Comparison of ENCODE assay signal across 29 cellular contexts in genomic region chr9:133443248-133443647, GRCh38.
"Had no signal": no experiment of that assay in that cellular context is flagged by ENCODE, and none has a peak within 500 bp of the region (broad histone marks: within the 10 kb centered on the region; RNA-seq: fewer than 3 reads in every experiment).

No MANE protein-coding gene starts in this region.

- H2AFZ ChIP-seq: neural progenitor cell had no signal

- H3K4me2 ChIP-seq: neural progenitor cell had no signal

- ATAC-seq: left colon; lower lobe of right lung; natural killer cell; right cardiac atrium; stimulated activated memory B cell treated with anti-CD40 and anti-IgM and Interleukin-4, amounts not matched to agents 10 μg/mL and 1 μg/mL and 100 μg/mL, for 72 hours; stimulated activated naive CD8-positive, alpha-beta T cell treated with anti-CD3 and anti-CD28 coated beads, Interleukin-15, amount 100 ng/mL, for 72 hours had no signal

- H3K27me3 ChIP-seq: left lung, neural progenitor cell, ovary, sigmoid colon, spleen, tibial nerve, uterus had no signal

- H3K4me3 Mint-ChIP-seq: immature natural killer cell; mesothelial cell of epicardium; naive B cell; natural killer cell; nephron progenitor cell; neural progenitor cell; stimulated activated memory B cell treated with anti-CD40 and anti-IgM and Interleukin-4, amounts not matched to agents 10 μg/mL and 1 μg/mL and 100 μg/mL, for 72 hours; stimulated activated naive CD8-positive, alpha-beta T cell treated with anti-CD3 and anti-CD28 coated beads, Interleukin-15, amount 100 ng/mL, for 72 hours; type B pancreatic cell had no signal

- H3K9me3 Mint-ChIP-seq: immature natural killer cell; mesothelial cell of epicardium; naive B cell; natural killer cell; nephron progenitor cell; neural progenitor cell; stimulated activated memory B cell treated with anti-CD40 and anti-IgM and Interleukin-4, amounts not matched to agents 10 μg/mL and 1 μg/mL and 100 μg/mL, for 72 hours; stimulated activated naive CD8-positive, alpha-beta T cell treated with anti-CD3 and anti-CD28 coated beads, Interleukin-15, amount 100 ng/mL, for 72 hours; type B pancreatic cell had no signal

- H3K9ac ChIP-seq: neural progenitor cell had no signal

- H3K4me1 Mint-ChIP-seq: immature natural killer cell, mesothelial cell of epicardium, natural killer cell had no signal

- H3K27ac Mint-ChIP-seq: immature natural killer cell; mesothelial cell of epicardium; natural killer cell; nephron progenitor cell; neural progenitor cell; stimulated activated memory B cell treated with anti-CD40 and anti-IgM and Interleukin-4, amounts not matched to agents 10 μg/mL and 1 μg/mL and 100 μg/mL, for 72 hours; stimulated activated naive CD8-positive, alpha-beta T cell treated with anti-CD3 and anti-CD28 coated beads, Interleukin-15, amount 100 ng/mL, for 72 hours; type B pancreatic cell had no signal

- H3K9me3 ChIP-seq: left lung, lower lobe of right lung, ovary, prostate gland, sigmoid colon, spleen, tibial nerve, uterus had no signal

- H3K36me3 Mint-ChIP-seq: immature natural killer cell; mesothelial cell of epicardium; naive B cell; natural killer cell; neural progenitor cell; stimulated activated memory B cell treated with anti-CD40 and anti-IgM and Interleukin-4, amounts not matched to agents 10 μg/mL and 1 μg/mL and 100 μg/mL, for 72 hours; type B pancreatic cell had no signal

- DNase-seq: hippocampal formation; immature natural killer cell; kidney; left colon; left lung; lower lobe of right lung; mammary epithelial cell; mesendoderm; naive B cell; natural killer cell; nephron progenitor cell; ovary; retina; sigmoid colon; spleen; stimulated activated CD4-positive, alpha-beta T cell treated with anti-CD3 and anti-CD28 coated beads, Interleukin-4, amount 100 ng/mL, for 24 hours; stimulated activated naive CD4-positive, alpha-beta T cell treated with Interleukin-2 at 50 U/mL for 16 hours; stimulated activated naive CD8-positive, alpha-beta T cell treated with anti-CD3 and anti-CD28 coated beads, Interleukin-15, amount 100 ng/mL, for 72 hours; substantia nigra; uterus had no signal

- H3K27ac ChIP-seq: left lung, lower lobe of right lung, neural progenitor cell, ovary, prostate gland, sigmoid colon, spleen, tibial nerve, uterus had no signal

- FAIRE-seq: islet of Langerhans, kidney, small intestine had no signal

- H3K4me1 ChIP-seq: left lung, lower lobe of right lung, neural progenitor cell, prostate gland, sigmoid colon, tibial nerve, uterus had no signal

- H3K4me3 ChIP-seq: left lung, lower lobe of right lung, neural progenitor cell, ovary, prostate gland, sigmoid colon, spleen, tibial nerve, uterus had no signal

- H3K36me3 ChIP-seq: left lung, lower lobe of right lung, neural progenitor cell, ovary, prostate gland, sigmoid colon, spleen, uterus had no signal
